Comparison of ENCODE assay signal across 8 cellular contexts in the genomic region with DNA sequence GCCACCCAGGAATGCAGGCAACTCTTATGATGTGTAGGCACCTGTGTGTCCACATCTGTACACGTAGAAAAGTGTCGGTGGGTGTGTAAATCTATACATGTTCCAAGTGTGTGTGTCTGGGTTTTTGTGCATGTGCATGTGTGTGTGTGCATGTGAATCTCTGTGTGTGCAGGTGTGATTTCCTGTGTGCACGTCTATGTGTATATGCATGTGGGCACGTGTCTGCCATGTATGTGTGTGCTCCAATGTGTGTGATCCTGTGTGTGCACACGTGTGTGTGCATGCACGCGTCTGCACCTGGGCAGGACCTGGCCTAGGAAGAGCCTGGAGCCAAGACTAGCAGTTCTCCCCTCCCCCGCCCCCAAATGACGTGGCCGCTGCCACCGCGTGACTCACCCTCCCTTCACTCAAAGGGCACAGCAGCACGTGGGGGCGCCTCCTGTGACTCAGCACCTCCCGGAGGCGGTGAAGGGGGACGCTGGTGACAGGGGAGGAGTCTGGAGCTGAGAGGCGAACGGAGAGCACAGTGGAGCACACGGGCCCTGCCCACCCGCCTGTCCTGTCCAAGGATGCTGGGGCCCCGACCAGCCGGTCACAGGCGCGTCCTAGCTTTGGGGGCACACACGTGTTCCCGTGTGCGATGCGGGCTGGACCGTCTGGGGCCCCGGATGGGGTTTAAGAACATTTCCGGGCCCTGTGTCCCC. TPM values are rescaled to one million over a fixed set of nuclear protein-coding genes. Genes with fewer than 3 reads are reported as not detected.
A peak's percentile ranks its signal among the peaks of the same experiment; 100 is the strongest.
DNase-seq lines count a peak whose midpoint lies in the region; ATAC-seq and TF ChIP-seq lines count a peak whose summit lies in the region.

No MANE protein-coding gene starts in this region.

- H3K4me1 ChIP-seq in adipocyte (ENCODE audit: control insufficient read depth, insufficient read depth, low read length) (peaks cover 49% of the 10 kb centered on the region), heart right ventricle (peaks cover 18 to 60% (median 45%) of the 10 kb centered on the region in 9 donors), tibial nerve (peaks cover 0 to 71% (median 45%) of the 10 kb centered on the region in 4 donors)

- intact Hi-C loops in heart right ventricle (cut with DNase I) = loop anchor here in 4 of 10 donors (2.0 to 5.0 kb wide), 2 partner anchors 34 to 38 kb away; no protein-coding TSS in a partner anchor

- H3K27ac ChIP-seq in heart right ventricle (peak overlapping the region; percentile 8 to 99 (median 86)), tibial nerve (peak overlapping the region; percentile 80 to 95 (median 92))

- peak overlapping the region; percentile 75 for H3K9ac ChIP-seq in adipocyte (ENCODE audit: low read length)

- peak; percentile 78 to 87 for TF ChIP-seq POLR2A in tibial nerve (IDR thresholded peaks at IDR 0.05)

- DNase-seq in ELF-1 (ENCODE audit: low read depth, low spot score) (peak; percentile 93), LHCN-M2 (ENCODE audit: low read depth) (peak; percentile 97), SW480 (ENCODE audit: low spot score) (peak; percentile 99), adipocyte (ENCODE audit: low read depth) (peak; percentile 97), heart right ventricle (peak; percentile 92 to 94), pons (ENCODE audit: low spot score) (peak; percentile 89), tibial nerve (ENCODE audit: low spot score in 2 of 2) (peak; percentile 88)

- H3K27me3 ChIP-seq in adipocyte (replicated peaks; ENCODE audit: control insufficient read depth, insufficient read depth, low read length) (no peaks in the 10 kb centered on the region), heart right ventricle (peaks cover 0 to 10% (median 0%) of the 10 kb centered on the region in 7 donors), tibial nerve (no peaks in the 10 kb centered on the region)

- ATAC-seq in GM21786 (IDR thresholded peaks at IDR 0.05; ENCODE audit: unreplicated experiment) (peak; percentile 69), heart right ventricle (peak; percentile 85 to 92 (median 90))

- no peaks in the 10 kb centered on the region for H3K9me3 ChIP-seq in adipocyte (ENCODE audit: control insufficient read depth, low read length)
- H3K9me3 ChIP-seq in heart right ventricle = no peaks in the 10 kb centered on the region
- H3K9me3 ChIP-seq in tibial nerve = no peaks in the 10 kb centered on the region

- 9 to 10% methylated on average over 32 of the region's 32 CpGs for WGBS in heart right ventricle, 2 donors
- WGBS in tibial nerve, 2 donors = 18 to 44% methylated on average over 8 to 21 of the region's 32 CpGs

- TF ChIP-seq CTCF in heart right ventricle (IDR thresholded peaks at IDR 0.05) (no peak), tibial nerve (IDR thresholded peaks at IDR 0.05) (no peak)

- H3K4me3 ChIP-seq in adipocyte (ENCODE audit: low read length) (peak overlapping the region; percentile 79), heart right ventricle (peak overlapping the region; percentile 35 to 60 (median 54)), tibial nerve (peak overlapping the region; percentile 45 to 76 (median 57))

- TF ChIP-seq EP300 in tibial nerve (IDR thresholded peaks at IDR 0.05) = peak; percentile 86 to 99

- H3K36me3 ChIP-seq in adipocyte (ENCODE audit: control insufficient read depth, insufficient read depth, low read length, severe bottlenecking) = no peaks in the 10 kb centered on the region
- H3K36me3 ChIP-seq in heart right ventricle = peaks cover 0 to 2% (median 0%) of the 10 kb centered on the region in 9 donors
- H3K36me3 ChIP-seq in tibial nerve = peaks cover 0 to 1% (median 0%) of the 10 kb centered on the region in 3 donors

RNA-seq across cellular contexts. Expression of gene PIM3, which starts 10.1 kb away (rescaled TPM):
- total RNA-seq in LHCN-M2 (2014; rRNA removed) (30.5 and 30.8 TPM in 2 replicates), heart right ventricle (10 to 100 TPM; 27.4 to 81.6 (median 41.6) TPM), tibial nerve (100 to 1,000 TPM in 3 of 4 donors, 10 to 100 TPM in 1; 98.3 to 138 (median 119) TPM)
- polyA plus RNA-seq in LHCN-M2 (2012) = 8.4 TPM
- polyA plus RNA-seq in heart right ventricle = 10 to 100 TPM; 43.9 to 62.0 TPM

RNA-seq across cellular contexts. Expression of gene IL17REL, which starts 41.9 kb away (rescaled TPM):
- total RNA-seq in LHCN-M2 (2014; rRNA removed) (not detected in 2 replicates), heart right ventricle (under 1 TPM in 1 of 10 donors, not detected in 9; 0.11 TPM), tibial nerve (not detected)
- not detected for polyA plus RNA-seq in LHCN-M2 (2012)
- not detected for polyA plus RNA-seq in heart right ventricle

RNA-seq across cellular contexts. Expression of gene CRELD2, which starts 52.2 kb away (rescaled TPM):
- total RNA-seq in LHCN-M2 (2014; rRNA removed) = 71.1 and 91.8 TPM in 2 replicates
- polyA plus RNA-seq in LHCN-M2 (2012) = 54.1 TPM
- 10 to 100 TPM; 13.0 to 32.5 (median 19.2) TPM for total RNA-seq in heart right ventricle
- 10 to 100 TPM; 11.0 to 90.0 TPM for polyA plus RNA-seq in heart right ventricle
- 10 to 100 TPM; 44.8 to 80.4 (median 65.1) TPM for total RNA-seq in tibial nerve

RNA-seq across cellular contexts. Expression of gene ALG12, which starts 52.4 kb away (rescaled TPM):
- total RNA-seq in LHCN-M2 (2014; rRNA removed) (18.1 and 19.4 TPM in 2 replicates), heart right ventricle (10 to 100 TPM in 9 of 10 donors, 1 to 10 TPM in 1; 9.6 to 19.8 (median 16.0) TPM), tibial nerve (10 to 100 TPM in 3 of 4 donors, 1 to 10 TPM in 1; 9.0 to 17.4 (median 14.5) TPM)
- polyA plus RNA-seq in LHCN-M2 (2012) = 14.5 TPM
- 10 to 100 TPM in 1 of 2 donors, 1 to 10 TPM in 1; 9.7 to 10.4 TPM for polyA plus RNA-seq in heart right ventricle

Comparison
In these comparisons a context has a peak if more than half of its experiments do, and no peak if none do; other contexts are left out.
1. Peak in every context shown above with its lines: DNase-seq, ATAC-seq, H3K4me3 ChIP-seq and H3K27ac ChIP-seq.